Comparison of ENCODE assay signal across 1 cellular context in genomic region chr2:11743846-11744553, GRCh38.
TF ChIP-seq lines count a peak whose summit lies in the region.

No MANE protein-coding gene starts in this region.

TF ChIP-seq in K562, 482 proteins besides CTCF, POLR2A, EP300 and RAD21 (continued from another document and continues in another):
- TF ChIP-seq CEBPB (tag; IDR thresholded peaks at IDR 0.05): peak; percentile 78; the same call in 1 of the 2 replicates
- peak; percentile 98 for TF ChIP-seq NEUROD1 (IDR thresholded peaks at IDR 0.05; ENCODE audit: borderline replicate concordance, low read depth, low read length, partially characterized antibody)
- peak; percentile 91 for TF ChIP-seq NCOA4 (IDR thresholded peaks at IDR 0.05; ENCODE audit: partially characterized antibody)
- no peak for TF ChIP-seq ZNF146 (CRISPR knock-in tag; IDR thresholded peaks at IDR 0.05; ENCODE audit: unreplicated experiment)
- no peak for TF ChIP-seq ZSCAN29 (IDR thresholded peaks at IDR 0.05)
- TF ChIP-seq KAT8 (IDR thresholded peaks at IDR 0.05; ENCODE audit: low read depth): no peak
- TF ChIP-seq GTF2B (IDR thresholded peaks at IDR 0.05; ENCODE audit: extremely low read depth, insufficient read length): no peak
- TF ChIP-seq KLF1 (tag; IDR thresholded peaks at IDR 0.05): no peak
- no peak for TF ChIP-seq TCF15 (CRISPR knock-in tag; IDR thresholded peaks at IDR 0.05)
- peak; percentile 47; the same call in 1 of the 2 replicates for TF ChIP-seq ZNF449 (CRISPR knock-in tag; IDR thresholded peaks at IDR 0.05)
- no peak for TF ChIP-seq ZNF274 (IDR thresholded peaks at IDR 0.05; ENCODE audit: borderline replicate concordance, low read depth, low read length)
- TF ChIP-seq XRCC5 (IDR thresholded peaks at IDR 0.05; ENCODE audit: low read depth, low read length): peak; percentile 86; the same call in 1 of the 2 replicates
- peak; percentile 45; the same call in 1 of the 2 replicates for TF ChIP-seq THAP7 (CRISPR knock-in tag; IDR thresholded peaks at IDR 0.05)
- TF ChIP-seq MCM3 (IDR thresholded peaks at IDR 0.05): no peak
- TF ChIP-seq RBBP5 (IDR thresholded peaks at IDR 0.05; ENCODE audit: borderline replicate concordance, insufficient read depth, low read length, poor library complexity, severe bottlenecking): no peak
- no peak for TF ChIP-seq NFIX (CRISPR knock-in tag; IDR thresholded peaks at IDR 0.05; ENCODE audit: low read depth)
- TF ChIP-seq MYBL2 (IDR thresholded peaks at IDR 0.05; ENCODE audit: low read depth): no peak
- TF ChIP-seq MYBL2 (CRISPR knock-in tag; IDR thresholded peaks at IDR 0.05; ENCODE audit: borderline replicate concordance): no peak
- TF ChIP-seq TSHZ1 (CRISPR knock-in tag; IDR thresholded peaks at IDR 0.05): no peak
- no peak for TF ChIP-seq ZBTB26 (CRISPR knock-in tag; IDR thresholded peaks at IDR 0.05)
- no peak for TF ChIP-seq YBX1 (IDR thresholded peaks at IDR 0.05)
- no peak for TF ChIP-seq SRSF9 (IDR thresholded peaks at IDR 0.05; ENCODE audit: borderline replicate concordance, low read depth, low read length)
- TF ChIP-seq ZNF740 (CRISPR knock-in tag; IDR thresholded peaks at IDR 0.05): no peak
- TF ChIP-seq ZNF740 (tag; IDR thresholded peaks at IDR 0.05): peak in 1 of 2 experiments; percentile 65; a peak in 2 of 4 replicates
- peak; percentile 61 for TF ChIP-seq ZFX (CRISPR knock-in tag; IDR thresholded peaks at IDR 0.05)
- TF ChIP-seq ZBTB11 (CRISPR knock-in tag; IDR thresholded peaks at IDR 0.05): no peak
- TF ChIP-seq NCOA1 (IDR thresholded peaks at IDR 0.05; ENCODE audit: low read depth): peak; percentile 74; the same call in 1 of the 2 replicates
- peak; percentile 87; the same call in 1 of the 2 replicates for TF ChIP-seq ZKSCAN1 (IDR thresholded peaks at IDR 0.05; ENCODE audit: low read depth, low read length)
- peak; percentile 76 for TF ChIP-seq MYNN (IDR thresholded peaks at IDR 0.05)
- TF ChIP-seq MYNN (CRISPR knock-in tag; IDR thresholded peaks at IDR 0.05): no peak
- no peak for TF ChIP-seq HMG20B (CRISPR knock-in tag; IDR thresholded peaks at IDR 0.05)
- TF ChIP-seq AFF1 (IDR thresholded peaks at IDR 0.05; ENCODE audit: low read depth in 1 of 2, partially characterized antibody in 2 of 2): peak; percentile 74 to 80
- TF ChIP-seq KHSRP (IDR thresholded peaks at IDR 0.05): no peak
- peak; percentile 77; the same call in 1 of the 2 replicates for TF ChIP-seq AFF4 (CRISPR knock-in tag; IDR thresholded peaks at IDR 0.05)
